8 cellular contexts compared by ENCODE assay signal in the genomic region with DNA sequence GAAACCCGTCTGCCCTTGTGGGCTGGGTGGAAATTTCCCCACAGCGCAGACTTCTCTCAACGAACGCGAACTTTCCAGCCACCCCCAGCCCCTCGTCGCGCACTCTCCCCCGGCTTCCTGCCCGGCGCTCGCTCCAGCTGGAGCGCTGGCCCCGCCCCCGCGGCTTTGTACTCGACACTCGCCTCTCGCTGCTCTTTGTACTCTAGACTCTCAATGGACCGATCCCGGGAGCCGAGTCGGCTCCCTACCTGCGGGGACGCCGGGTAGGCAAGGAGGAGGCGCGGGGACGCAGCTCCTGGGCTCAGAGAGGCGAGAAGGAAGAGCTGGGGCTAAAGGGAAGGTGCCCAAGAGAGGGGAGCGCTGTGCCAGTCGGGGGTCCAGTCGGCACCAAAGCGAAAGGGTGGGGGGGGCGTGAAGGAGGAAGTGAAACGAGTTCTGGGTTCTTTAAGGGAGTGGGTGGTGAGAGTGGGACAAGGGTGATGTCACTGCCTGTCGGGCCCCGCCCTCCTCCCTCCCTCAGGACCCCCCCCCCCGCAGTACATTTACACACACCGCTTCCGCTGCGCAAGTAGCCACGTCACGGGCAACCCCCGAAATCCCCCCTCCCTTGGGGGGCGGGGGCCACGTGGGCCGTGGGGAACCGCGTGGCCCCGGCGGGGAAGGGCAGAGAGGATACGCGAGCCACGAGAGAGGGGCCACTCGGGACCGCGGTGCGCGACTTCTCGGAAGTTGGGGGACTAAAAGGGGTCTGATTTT.
DNase-seq lines count a peak whose midpoint lies in the region; ATAC-seq and TF ChIP-seq lines count a peak whose summit lies in the region.

No MANE protein-coding gene starts in this region.

- H3K4me3 ChIP-seq in brain microvascular endothelial cell (ENCODE audit: low read depth, low read length) (peak overlapping the region; percentile 78), iPS-18a (ENCODE audit: low read length) (peak overlapping the region; percentile 76), skeletal muscle cell (ENCODE audit: low read depth, low read length) (peak overlapping the region; percentile 71)

- DNase-seq in ELR (ENCODE audit: low read depth) = peak; percentile 90
- peak; percentile 52 for DNase-seq in NCI-H2107 treated with DMSO at 0.1 percent for 48 hours (lab: John Stamatoyannopoulos, UW; ENCODE audit: unreplicated experiment)
- DNase-seq in brain microvascular endothelial cell = peak; percentile 87
- DNase-seq in skeletal muscle cell (ENCODE audit: low read depth) = no peak

- H3K27ac ChIP-seq in VCaP (peak overlapping the region; percentile 82), brain microvascular endothelial cell (peak overlapping the region; percentile 99), iPS-18a (ENCODE audit: low read length) (no peak overlapping the region)

- in situ Hi-C loops in brain microvascular endothelial cell (cut with HindIII; ENCODE audit: low pct_ligation_motif_present, low sequenced_read_pairs) = no loop called here

- H3K36me3 ChIP-seq in brain microvascular endothelial cell (replicated peaks) (peaks cover 11% of the 10 kb centered on the region), iPS-18a (ENCODE audit: control insufficient read depth, low read depth, low read length) (no peaks in the 10 kb centered on the region)

- TF ChIP-seq CTCF in VCaP (conservative IDR thresholded peaks at IDR 0.05) = no peak
- TF ChIP-seq CTCF in brain microvascular endothelial cell (IDR thresholded peaks at IDR 0.05; ENCODE audit: low read depth, low read length, missing control alignments) = no peak

- H3K4me1 ChIP-seq in iPS-18a (ENCODE audit: control insufficient read depth, low read depth, low read length) = peaks cover 8% of the 10 kb centered on the region

- H3K9me3 ChIP-seq in iPS-18a (ENCODE audit: control insufficient read depth, low read depth, low read length) = no peaks in the 10 kb centered on the region

- H3K27me3 ChIP-seq in brain microvascular endothelial cell (replicated peaks) = no peaks in the 10 kb centered on the region
- peaks cover 50% of the 10 kb centered on the region for H3K27me3 ChIP-seq in iPS-18a (ENCODE audit: control insufficient read depth, insufficient read depth, low read length)

- H3K9ac ChIP-seq in iPS-18a (ENCODE audit: low read length) = peak overlapping the region; percentile 60

- ATAC-seq in HG02642 (IDR thresholded peaks at IDR 0.05; ENCODE audit: poor library complexity, unreplicated experiment) (peak; percentile 36), GM21619 (IDR thresholded peaks at IDR 0.05; ENCODE audit: unreplicated experiment) (no peak)
